ENCODE assay signal across 1 cellular context in the genomic region with DNA sequence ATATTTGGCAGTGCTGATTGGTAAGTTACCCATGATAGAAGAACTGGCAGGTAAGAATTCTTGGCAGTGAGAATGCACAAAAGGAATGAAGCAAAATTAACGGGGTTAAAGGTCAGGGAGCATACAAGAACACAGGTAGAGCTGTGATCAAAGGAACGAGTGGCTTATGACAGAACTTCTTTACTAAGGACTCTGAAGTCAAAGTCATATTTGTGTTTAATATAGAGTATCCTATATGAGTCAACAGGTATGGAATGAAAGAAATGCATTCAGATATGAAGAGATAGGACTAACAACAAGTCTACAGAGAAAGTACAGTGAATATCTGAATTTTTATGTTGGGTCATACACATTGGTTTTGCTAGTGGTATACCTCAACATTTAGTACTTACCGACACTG.
TF ChIP-seq lines count a peak whose summit lies in the region.

No MANE protein-coding gene starts in this region.

TF ChIP-seq in HCT116, 20 proteins besides CTCF, POLR2A, EP300 and RAD21 (continued from another document):
- TF ChIP-seq, protein P1, sequence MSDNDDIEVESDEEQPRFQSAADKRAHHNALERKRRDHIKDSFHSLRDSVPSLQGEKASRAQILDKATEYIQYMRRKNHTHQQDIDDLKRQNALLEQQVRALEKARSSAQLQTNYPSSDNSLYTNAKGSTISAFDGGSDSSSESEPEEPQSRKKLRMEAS (IDR thresholded peaks at IDR 0.05): no peak
TF ChIP-seq in HCT116: peak in this region for 0.
